ENCODE assay signal across 17 cellular contexts in the genomic region with DNA sequence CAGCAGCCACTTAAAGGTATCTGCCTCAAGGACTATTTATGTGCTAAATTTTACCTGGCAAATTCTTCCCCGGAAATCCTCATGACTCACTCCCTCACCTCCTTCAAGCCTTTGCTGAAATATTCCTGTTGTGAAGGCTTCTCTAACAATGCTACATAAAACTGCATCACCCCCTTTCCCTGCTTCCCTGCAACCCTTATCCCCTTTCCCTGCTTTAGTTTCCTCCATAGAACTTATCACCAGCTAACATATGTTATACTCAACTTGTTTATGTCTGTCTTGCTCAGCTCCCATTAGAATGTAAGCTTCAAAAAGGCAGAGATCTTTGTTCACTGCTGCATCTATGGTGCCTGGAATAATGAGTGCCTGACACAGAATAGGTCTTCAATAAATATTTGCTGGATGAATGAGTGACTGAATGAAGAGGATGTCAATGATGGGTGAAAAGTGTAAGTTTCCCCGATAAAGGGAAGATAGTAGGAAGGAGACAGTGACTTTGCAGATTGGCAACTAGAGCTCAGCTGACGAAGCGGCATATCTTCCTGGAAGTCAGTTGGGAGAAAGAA. TPM values are rescaled to one million over a fixed set of nuclear protein-coding genes. Genes with fewer than 3 reads are reported as not detected.
"Had no signal": no experiment of that assay in that cellular context is flagged by ENCODE, and none has a peak within 500 bp of the region (broad histone marks: within the 10 kb centered on the region; RNA-seq: fewer than 3 reads in every experiment).

No MANE protein-coding gene starts in this region.

- H3K4me3 Mint-ChIP-seq: activated naive CD4-positive, alpha-beta T cell treated with anti-CD3 and anti-CD28 coated beads, Interleukin-2, amount 10 ng/mL, durations not matched to agents 7 days and 5 days; natural killer cell; stimulated activated naive B cell treated with anti-CD40 and anti-IgM and Interleukin-4, amounts not matched to agents 10 μg/mL and 1 μg/mL and 100 μg/mL, for 72 hours had no signal

- H3K79me2 ChIP-seq: parathyroid adenoma had no signal

- H3K9me3 Mint-ChIP-seq: activated naive CD4-positive, alpha-beta T cell treated with anti-CD3 and anti-CD28 coated beads, Interleukin-2, amount 10 ng/mL, durations not matched to agents 7 days and 5 days; stimulated activated naive B cell treated with anti-CD40 and anti-IgM and Interleukin-4, amounts not matched to agents 10 μg/mL and 1 μg/mL and 100 μg/mL, for 72 hours had no signal

- H3K36me3 Mint-ChIP-seq: activated naive CD4-positive, alpha-beta T cell treated with anti-CD3 and anti-CD28 coated beads, Interleukin-2, amount 10 ng/mL, durations not matched to agents 7 days and 5 days; natural killer cell; stimulated activated naive B cell treated with anti-CD40 and anti-IgM and Interleukin-4, amounts not matched to agents 10 μg/mL and 1 μg/mL and 100 μg/mL, for 72 hours had no signal

- ATAC-seq: gastroesophageal sphincter; left lung; natural killer cell; stimulated activated naive B cell treated with anti-CD40 and anti-IgM and Interleukin-4, amounts not matched to agents 10 μg/mL and 1 μg/mL and 100 μg/mL, for 72 hours had no signal

- H3K36me3 ChIP-seq: ascending aorta, gastroesophageal sphincter, left lung, neutrophil, tibial nerve, vagina had no signal

- H3K9me3 ChIP-seq: ascending aorta, gastroesophageal sphincter, left lung, neutrophil, tibial nerve, vagina had no signal

- DNase-seq: activated CD4-positive, alpha-beta T cell treated with anti-CD3 and anti-CD28 coated beads, Interleukin-2, amount 50 U/mL, for 48 hours; activated naive CD4-positive, alpha-beta T cell treated with anti-CD3 and anti-CD28 coated beads, Interleukin-2, amount 10 ng/mL, durations not matched to agents 7 days and 5 days; effector CD8-positive, alpha-beta T cell; islet precursor cell; left lung; natural killer cell; stimulated activated CD4-positive, alpha-beta T cell treated with anti-CD3 and anti-CD28 coated beads, Interleukin-2, amount 100 ng/mL, for 48 hours; stimulated activated naive B cell treated with anti-CD40 and anti-IgM and Interleukin-4, amounts not matched to agents 10 μg/mL and 1 μg/mL and 100 μg/mL, for 72 hours; substantia nigra had no signal

- H3K27ac ChIP-seq: ascending aorta, gastroesophageal sphincter, left lung, neutrophil, parathyroid adenoma, tibial nerve, vagina, VCaP had no signal

- H3K27me3 ChIP-seq: ascending aorta, gastroesophageal sphincter, tibial nerve, vagina had no signal

- H3K9ac ChIP-seq: parathyroid adenoma had no signal

- H2AFZ ChIP-seq: parathyroid adenoma had no signal

- H3K4me3 ChIP-seq: ascending aorta, gastroesophageal sphincter, left lung, tibial nerve, vagina had no signal

- H3K27ac Mint-ChIP-seq: activated naive CD4-positive, alpha-beta T cell treated with anti-CD3 and anti-CD28 coated beads, Interleukin-2, amount 10 ng/mL, durations not matched to agents 7 days and 5 days; natural killer cell; stimulated activated naive B cell treated with anti-CD40 and anti-IgM and Interleukin-4, amounts not matched to agents 10 μg/mL and 1 μg/mL and 100 μg/mL, for 72 hours had no signal

RNA-seq across cellular contexts. Expression of gene ZNF366, which starts 54.3 kb away (rescaled TPM):
- total RNA-seq: epithelial cell of proximal tubule had no signal
